In genomic region chr17:2751482-2751881, GRCh38 we compare ENCODE assay signal across 37 cellular contexts. TPM values are rescaled to one million over a fixed set of nuclear protein-coding genes. Genes with fewer than 3 reads are reported as not detected.
"Had no signal": no experiment of that assay in that cellular context is flagged by ENCODE, and none has a peak within 500 bp of the region (broad histone marks: within the 10 kb centered on the region; RNA-seq: fewer than 3 reads in every experiment).

No MANE protein-coding gene starts in this region.

- DNase-seq: activated CD4-positive, alpha-beta memory T cell treated with anti-CD3 and anti-CD28 coated beads for 36 hours; activated CD4-positive, alpha-beta T cell treated with anti-CD3 and anti-CD28 coated beads for 48 hours; activated CD8-positive, alpha-beta memory T cell treated with anti-CD3 and anti-CD28 coated beads, Interleukin-2, amount 50 U/mL, for 4 hours; activated naive CD4-positive, alpha-beta T cell; activated naive CD8-positive, alpha-beta T cell treated with anti-CD3 and anti-CD28 coated beads for 36 hours; activated T-cell treated with anti-CD3 and anti-CD28 coated beads, Interleukin-2, amount 50 U/mL, for 24 hours; adrenal gland; aorta; body of pancreas; cerebellar nuclear complex; colonic mucosa; effector CD8-positive, alpha-beta T cell; head of caudate nucleus; hypothalamus; naive B cell; nephron progenitor cell; pancreas; psoas muscle; sigmoid colon; stimulated activated CD4-positive, alpha-beta T cell treated with anti-CD3 and anti-CD28 coated beads, Interleukin-1b, Interleukin-23, amount 100 ng/mL, for 48 hours; stimulated activated CD4-positive, alpha-beta T cell treated with anti-CD3 and anti-CD28 coated beads, Interleukin-4, amount 100 ng/mL, for 4 hours; stimulated activated CD8-positive, alpha-beta memory T cell treated with anti-CD3 and anti-CD28 coated beads, Interleukin-4, amount 100 ng/mL, for 48 hours; stomach; tibial artery had no signal

- H3K4me1 Mint-ChIP-seq: activated naive CD8-positive, alpha-beta T cell treated with anti-CD3 and anti-CD28 coated beads for 36 hours; activated T-helper 17 cell treated with anti-CD3 and anti-CD28 coated beads, Interleukin-2, amount 50 U/mL, for 72 hours had no signal

- H3K27me3 ChIP-seq: body of pancreas, pancreas had no signal

- H3K36me3 Mint-ChIP-seq: activated CD4-positive, alpha-beta memory T cell treated with anti-CD3 and anti-CD28 coated beads for 36 hours; activated naive CD8-positive, alpha-beta T cell treated with anti-CD3 and anti-CD28 coated beads for 36 hours; mesothelial cell of epicardium; naive B cell; stimulated activated memory B cell treated with anti-CD40 and anti-IgM and Interleukin-4, amounts not matched to agents 10 μg/mL and 1 μg/mL and 100 μg/mL, for 72 hours had no signal

- H3K4me3 ChIP-seq: adrenal gland, body of pancreas, cardiac muscle cell, colonic mucosa, gastroesophageal sphincter, pancreas, psoas muscle, sigmoid colon, smooth muscle cell, stomach, suprapubic skin, tibial artery had no signal

- FAIRE-seq: pancreas had no signal

- H3K9me3 Mint-ChIP-seq: activated CD4-positive, alpha-beta memory T cell treated with anti-CD3 and anti-CD28 coated beads for 36 hours; activated naive CD8-positive, alpha-beta T cell treated with anti-CD3 and anti-CD28 coated beads for 36 hours; activated T-cell treated with anti-CD3 and anti-CD28 coated beads, Interleukin-2, amount 50 U/mL, for 24 hours; activated T-helper 17 cell treated with anti-CD3 and anti-CD28 coated beads, Interleukin-2, amount 50 U/mL, for 72 hours; mesothelial cell of epicardium; nephron progenitor cell had no signal

- H3K4me1 ChIP-seq: colonic mucosa, pancreas, psoas muscle had no signal

- H3K4me2 ChIP-seq: smooth muscle cell had no signal

- H3K27ac ChIP-seq: adrenal gland, body of pancreas, cardiac muscle cell, colonic mucosa, gastroesophageal sphincter, pancreas, psoas muscle, sigmoid colon, stomach, suprapubic skin, tibial artery had no signal

- H3K27ac Mint-ChIP-seq: activated CD4-positive, alpha-beta memory T cell treated with anti-CD3 and anti-CD28 coated beads for 36 hours; activated naive CD8-positive, alpha-beta T cell treated with anti-CD3 and anti-CD28 coated beads for 36 hours; activated T-cell treated with anti-CD3 and anti-CD28 coated beads, Interleukin-2, amount 50 U/mL, for 24 hours; activated T-helper 17 cell treated with anti-CD3 and anti-CD28 coated beads, Interleukin-2, amount 50 U/mL, for 72 hours; mesothelial cell of epicardium; nephron progenitor cell; stimulated activated memory B cell treated with anti-CD40 and anti-IgM and Interleukin-4, amounts not matched to agents 10 μg/mL and 1 μg/mL and 100 μg/mL, for 72 hours had no signal

- H3K36me3 ChIP-seq: adrenal gland, cardiac muscle cell, colonic mucosa, gastroesophageal sphincter, pancreas, sigmoid colon, stomach, suprapubic skin, tibial artery had no signal

- ATAC-seq: activated CD4-positive, CD25-positive, alpha-beta regulatory T cell treated with anti-CD3 and anti-CD28 coated beads, Interleukin-2, amount 50 U/mL, for 24 hours; activated T-helper 17 cell treated with anti-CD3 and anti-CD28 coated beads, Interleukin-2, amount 50 U/mL, for 72 hours; body of pancreas; gastroesophageal sphincter; pancreas; psoas muscle; stimulated activated memory B cell treated with anti-CD40 and anti-IgM and Interleukin-4, amounts not matched to agents 10 μg/mL and 1 μg/mL and 100 μg/mL, for 72 hours had no signal

- H3K9me3 ChIP-seq: adrenal gland, body of pancreas, colonic mucosa, gastroesophageal sphincter, pancreas, psoas muscle, sigmoid colon, stomach, suprapubic skin, tibial artery had no signal

- H3K4me3 Mint-ChIP-seq: activated CD4-positive, alpha-beta memory T cell treated with anti-CD3 and anti-CD28 coated beads for 36 hours; activated naive CD8-positive, alpha-beta T cell treated with anti-CD3 and anti-CD28 coated beads for 36 hours; activated T-cell treated with anti-CD3 and anti-CD28 coated beads, Interleukin-2, amount 50 U/mL, for 24 hours; activated T-helper 17 cell treated with anti-CD3 and anti-CD28 coated beads, Interleukin-2, amount 50 U/mL, for 72 hours; mesothelial cell of epicardium; nephron progenitor cell; stimulated activated memory B cell treated with anti-CD40 and anti-IgM and Interleukin-4, amounts not matched to agents 10 μg/mL and 1 μg/mL and 100 μg/mL, for 72 hours had no signal

RNA-seq across cellular contexts. Expression of gene CCDC92B, which starts 2.0 kb away (rescaled TPM):
- total RNA-seq: activated CD8-positive, alpha-beta memory T cell treated with anti-CD3 and anti-CD28 coated beads for 36 hours; activated naive CD8-positive, alpha-beta T cell treated with anti-CD3 and anti-CD28 coated beads for 36 hours; dermis microvascular lymphatic vessel endothelial cell; fibroblast of lung; fibroblast of villous mesenchyme; kidney epithelial cell; smooth muscle cell had no signal
- polyA plus RNA-seq: aorta, fibroblast of lung, smooth muscle cell had no signal

RNA-seq across cellular contexts. Expression of gene RAP1GAP2, which starts 44.8 kb away (rescaled TPM):
- total RNA-seq: activated naive CD8-positive, alpha-beta T cell treated with anti-CD3 and anti-CD28 coated beads for 36 hours had no signal
